19 cellular contexts compared by ENCODE assay signal in the genomic region with DNA sequence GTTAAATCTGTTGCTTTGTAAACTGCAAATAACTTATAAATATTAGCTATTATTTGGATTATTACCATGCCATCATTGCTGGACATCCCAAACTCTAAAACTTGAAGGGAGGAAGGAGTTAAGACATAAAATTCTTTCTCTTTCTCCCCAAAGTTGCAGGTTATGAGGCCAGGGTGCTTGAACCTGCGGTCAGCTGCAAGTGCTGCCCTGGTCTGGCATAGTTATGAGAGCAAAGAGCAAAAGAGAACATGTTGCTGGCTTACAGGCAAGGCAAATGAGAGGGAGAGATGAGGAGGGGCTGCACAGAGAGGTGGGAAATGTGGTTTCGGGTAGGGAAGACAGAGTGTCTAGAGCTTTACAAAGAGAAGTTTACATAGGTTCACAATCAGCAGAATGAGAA. TPM values are rescaled to one million over a fixed set of nuclear protein-coding genes. Genes with fewer than 3 reads are reported as not detected.
DNase-seq lines count a peak whose midpoint lies in the region; TF ChIP-seq lines count a peak whose summit lies in the region.
"Had no signal": no experiment of that assay in that cellular context is flagged by ENCODE, and none has a peak within 500 bp of the region (broad histone marks: within the 10 kb centered on the region; RNA-seq: fewer than 3 reads in every experiment).

No MANE protein-coding gene starts in this region.

- peak overlapping the region; percentile 50 to 80 for H3K27ac ChIP-seq in ascending aorta
- peak overlapping the region in 1 of 2 donors; percentile 5 for H3K27ac ChIP-seq in liver (ENCODE audit: low read depth in 1 of 2, low read length in 2 of 2)

- no peak for TF ChIP-seq CTCF in ascending aorta (IDR thresholded peaks at IDR 0.05)
- TF ChIP-seq CTCF in liver (IDR thresholded peaks at IDR 0.05; ENCODE audit: low read depth, low read length, missing input control), result no peak
- no peak for TF ChIP-seq CTCF in GM13977 (IDR thresholded peaks at IDR 0.05; ENCODE audit: extremely low read depth, insufficient read depth, missing control alignments)

- DNase-seq in NCI-H1092 treated with DMSO at 0.1 percent for 48 hours (lab: John Stamatoyannopoulos, UW), result peak; percentile 36
- DNase-seq in NCI-H1092 (lab: John Stamatoyannopoulos, UW), result no peak
- no peak for DNase-seq in ascending aorta (ENCODE audit: low spot score in 2 of 2)
- no peak for DNase-seq in GM13977 (ENCODE audit: low spot score)
- no peak for DNase-seq in NOMO-1 (lab: John Stamatoyannopoulos, UW; ENCODE audit: unreplicated experiment in 2 of 2)
- DNase-seq in MG63, result no peak
- DNase-seq: ACHN; DMS153; DND-41; Kasumi-1; MV-4-11; NCI-H187; NCI-H2081 treated with DMSO at 0.1 percent for 48 hours; NCI-H524; NCI-H748 treated with DMSO at 0.1 percent for 48 hours; NK-92 treated with Interleukin-12 subunit alpha and Interleukin-12 subunit beta, amount 100 ng/mL, for 24 hours; RPMI8226; SHP77 treated with DMSO at 0.1 percent for 48 hours had no signal

- intact Hi-C loops in ascending aorta (cut with DNase I), result no loop called here

- H3K4me3 ChIP-seq in ascending aorta (no peak overlapping the region), liver (ENCODE audit: low read depth in 1 of 3, low read length in 3 of 3) (no peak overlapping the region), MG63 (no peak overlapping the region)

- peak in 1 of 2 donors; percentile 23 for TF ChIP-seq RAD21 in liver (IDR thresholded peaks at IDR 0.05)

- WGBS in liver, result 54% methylated on average over 2 of the region's 2 CpGs

- no peak overlapping the region for H3K9ac ChIP-seq in liver (ENCODE audit: low read depth in 1 of 2, low read length in 2 of 2)

- no peaks in the 10 kb centered on the region for H3K36me3 ChIP-seq in ascending aorta
- H3K36me3 ChIP-seq in liver (ENCODE audit: control insufficient read depth in 4 of 4, insufficient read depth in 3 of 4, low read depth in 1 of 4, low read length in 3 of 4), result no peaks in the 10 kb centered on the region
- peaks cover 10% of the 10 kb centered on the region for H3K36me3 ChIP-seq in MG63

- no peaks in the 10 kb centered on the region for H3K9me3 ChIP-seq in ascending aorta
- no peaks in the 10 kb centered on the region for H3K9me3 ChIP-seq in liver (ENCODE audit: control insufficient read depth in 4 of 4, low read length in 3 of 4)
- H3K9me3 ChIP-seq in MG63, result no peaks in the 10 kb centered on the region

- in situ Hi-C loops in GM13977 (cut with MboI; ENCODE audit: low pct_unique_long_range_greater_than_20kb, low sequenced_read_pairs, unreplicated experiment), result no loop called here

- no peaks in the 10 kb centered on the region for H3K27me3 ChIP-seq in ascending aorta
- H3K27me3 ChIP-seq in liver (ENCODE audit: control insufficient read depth in 4 of 4, insufficient read depth in 4 of 4, low read length in 3 of 4), result no peaks in the 10 kb centered on the region
- H3K27me3 ChIP-seq in MG63, result no peaks in the 10 kb centered on the region

- H3K4me1 ChIP-seq in ascending aorta, result peaks cover 23 to 56% of the 10 kb centered on the region in 2 donors
- H3K4me1 ChIP-seq in liver (ENCODE audit: control insufficient read depth in 4 of 4, insufficient read depth in 4 of 4, low read length in 3 of 4), result peaks cover 3 to 33% (median 21%) of the 10 kb centered on the region in 4 donors

TF ChIP-seq in liver, 16 proteins besides CTCF, POLR2A, EP300 and RAD21:
- TF ChIP-seq HNF4A (conservative IDR thresholded peaks at IDR 0.05), result peak; percentile 57 to 64
- peak; percentile 96 for TF ChIP-seq RXRA (IDR thresholded peaks at IDR 0.05)
- TF ChIP-seq SP1 (IDR thresholded peaks at IDR 0.05), result peak; percentile 53
- no peak for TF ChIP-seq EGR1 (IDR thresholded peaks at IDR 0.05; ENCODE audit: low read depth in 2 of 2)
- TF ChIP-seq HNF4G (IDR thresholded peaks at IDR 0.05), result no peak
- no peak for TF ChIP-seq FOXA2 (IDR thresholded peaks at IDR 0.05)
- TF ChIP-seq GABPA (IDR thresholded peaks at IDR 0.05 in 1 of 2, conservative IDR thresholded peaks at IDR 0.05 in 1 of 2), result no peak
- TF ChIP-seq, protein P1, sequence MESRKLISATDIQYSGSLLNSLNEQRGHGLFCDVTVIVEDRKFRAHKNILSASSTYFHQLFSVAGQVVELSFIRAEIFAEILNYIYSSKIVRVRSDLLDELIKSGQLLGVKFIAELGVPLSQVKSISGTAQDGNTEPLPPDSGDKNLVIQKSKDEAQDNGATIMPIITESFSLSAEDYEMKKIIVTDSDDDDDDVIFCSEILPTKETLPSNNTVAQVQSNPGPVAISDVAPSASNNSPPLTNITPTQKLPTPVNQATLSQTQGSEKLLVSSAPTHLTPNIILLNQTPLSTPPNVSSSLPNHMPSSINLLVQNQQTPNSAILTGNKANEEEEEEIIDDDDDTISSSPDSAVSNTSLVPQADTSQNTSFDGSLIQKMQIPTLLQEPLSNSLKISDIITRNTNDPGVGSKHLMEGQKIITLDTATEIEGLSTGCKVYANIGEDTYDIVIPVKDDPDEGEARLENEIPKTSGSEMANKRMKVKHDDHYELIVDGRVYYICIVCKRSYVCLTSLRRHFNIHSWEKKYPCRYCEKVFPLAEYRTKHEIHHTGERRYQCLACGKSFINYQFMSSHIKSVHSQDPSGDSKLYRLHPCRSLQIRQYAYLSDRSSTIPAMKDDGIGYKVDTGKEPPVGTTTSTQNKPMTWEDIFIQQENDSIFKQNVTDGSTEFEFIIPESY (IDR thresholded peaks at IDR 0.05), result no peak
- no peak for TF ChIP-seq JUND (IDR thresholded peaks at IDR 0.05)
TF ChIP-seq in liver: peak in this region for 3.

RNA-seq across cellular contexts. Expression of a gene that starts 30.8 kb away (rescaled TPM):
- total RNA-seq in ascending aorta (111 TPM), liver (10 to 100 TPM; 29.7 to 57.9 TPM)
- 10 to 100 TPM; 26.3 to 37.1 TPM for polyA plus RNA-seq in liver
- 16.5 and 20.5 TPM in 2 replicates for total RNA-seq in MG63 (2014; rRNA removed; shearing (Covaris generic); ENCODE audit: low replicate concordance)
